8 cellular contexts compared by ENCODE assay signal in genomic region chr7:92834661-92835139, GRCh38. TPM values are rescaled to one million over a fixed set of nuclear protein-coding genes. Genes with fewer than 3 reads are reported as not detected.
DNase-seq lines count a peak whose midpoint lies in the region; TF ChIP-seq lines count a peak whose summit lies in the region.

No MANE protein-coding gene starts in this region.

- H3K4me1 Mint-ChIP-seq in activated CD4-positive, alpha-beta memory T cell treated with anti-CD3 and anti-CD28 coated beads, Interleukin-2, amount 10 ng/mL, durations not matched to agents 7 days and 5 days, result peaks cover 33% of the 10 kb centered on the region

- peak overlapping the region; percentile 70 for H3K9ac ChIP-seq in neuronal stem cell (ENCODE audit: low read depth, low read length, poor library complexity)

- no peak overlapping the region for H4K91ac ChIP-seq in neuronal stem cell (ENCODE audit: low read depth, low read length, poor library complexity)

- H3K4me3 ChIP-seq in H7 (ENCODE audit: insufficient read depth, low read depth, low read length) (peak overlapping the region; percentile 86), fibroblast of the aortic adventitia (ENCODE audit: low read depth, low read length) (peak overlapping the region; percentile 96), neuronal stem cell (ENCODE audit: low read length in 2 of 2) (peak overlapping the region; percentile 72 to 91)

- peak; percentile 3 for DNase-seq in AG08395 (ENCODE audit: low spot score)
- DNase-seq in H7, result peak; percentile 74
- no peak for DNase-seq in activated CD4-positive, alpha-beta memory T cell treated with anti-CD3 and anti-CD28 coated beads, Interleukin-2, amount 10 ng/mL, durations not matched to agents 7 days and 5 days
- no peak for DNase-seq in fibroblast of the aortic adventitia (ENCODE audit: low read depth)
- DNase-seq in neuronal stem cell (ENCODE audit: low spot score), result peak; percentile 41
- no peak for DNase-seq in GDM1 (lab: John Stamatoyannopoulos, UW)
- no peak for DNase-seq in AML-193 (lab: John Stamatoyannopoulos, UW)
- no peak for DNase-seq in NCI-H2081 treated with DMSO at 0.1 percent for 48 hours (lab: John Stamatoyannopoulos, UW)

- no peaks in the 10 kb centered on the region for H3K9me3 Mint-ChIP-seq in activated CD4-positive, alpha-beta memory T cell treated with anti-CD3 and anti-CD28 coated beads, Interleukin-2, amount 10 ng/mL, durations not matched to agents 7 days and 5 days

- POLR2A ChIA-PET in activated CD4-positive, alpha-beta memory T cell treated with anti-CD3 and anti-CD28 coated beads, Interleukin-2, amount 10 ng/mL, durations not matched to agents 7 days and 5 days (lab: Charles Lee), result interaction anchor here (0.5 to 11.0 kb wide), 12 partner anchors 21 to 387 kb away, joined by 3 to 271 read pairs (median 3); partner anchors contain the start of genes GATAD1 and SAMD9L

- H2BK15ac ChIP-seq in neuronal stem cell (ENCODE audit: low read length), result no peak overlapping the region

- peak overlapping the region; percentile 41 for H2BK12ac ChIP-seq in neuronal stem cell (ENCODE audit: low read length)

- peaks cover 0 to 20% of the 10 kb centered on the region in 2 donors for H3K9me3 ChIP-seq in neuronal stem cell (replicated peaks in 1 of 2; ENCODE audit: control insufficient read depth in 2 of 2, insufficient read depth in 1 of 2, low read depth in 1 of 2, low read length in 2 of 2)

- H2AFZ ChIP-seq in neuronal stem cell (ENCODE audit: low read length), result peak overlapping the region; percentile 96

- peak overlapping the region; percentile 87 for H2BK120ac ChIP-seq in neuronal stem cell (ENCODE audit: low read depth, low read length)

- no peak for TF ChIP-seq CTCF in fibroblast of the aortic adventitia (IDR thresholded peaks at IDR 0.05; ENCODE audit: insufficient read depth, low read length)

- H3K4me3 Mint-ChIP-seq in activated CD4-positive, alpha-beta memory T cell treated with anti-CD3 and anti-CD28 coated beads, Interleukin-2, amount 10 ng/mL, durations not matched to agents 7 days and 5 days, result peak overlapping the region; percentile 89

- H4K8ac ChIP-seq in neuronal stem cell (ENCODE audit: low read depth, low read length), result no peak overlapping the region

- no peaks in the 10 kb centered on the region for H3K36me3 ChIP-seq in H7 (replicated peaks; ENCODE audit: control insufficient read depth, insufficient read depth, low read length)
- H3K36me3 ChIP-seq in neuronal stem cell (replicated peaks in 1 of 2; ENCODE audit: control insufficient read depth in 2 of 2, insufficient read depth in 2 of 2, low read length in 2 of 2), result peaks cover 0 to 27% of the 10 kb centered on the region in 2 donors

- peak overlapping the region; percentile 95 for H3K27ac Mint-ChIP-seq in activated CD4-positive, alpha-beta memory T cell treated with anti-CD3 and anti-CD28 coated beads, Interleukin-2, amount 10 ng/mL, durations not matched to agents 7 days and 5 days

- H3K4me2 ChIP-seq in neuronal stem cell (ENCODE audit: insufficient read depth, low read length, poor library complexity, severe bottlenecking), result peak overlapping the region; percentile 97

- peaks cover 46% of the 10 kb centered on the region for H3K36me3 Mint-ChIP-seq in activated CD4-positive, alpha-beta memory T cell treated with anti-CD3 and anti-CD28 coated beads, Interleukin-2, amount 10 ng/mL, durations not matched to agents 7 days and 5 days (ENCODE audit: low read depth)

- no CpG with 5 or more reads among the region's 35 CpGs for WGBS in neuronal stem cell (ENCODE audit: extremely low coverage in 2 of 2, insufficient read length in 2 of 2, insufficient replicate concordance in 1 of 2), 2 donors

- H3K79me1 ChIP-seq in neuronal stem cell (ENCODE audit: low read depth, low read length), result no peaks in the 10 kb centered on the region

- H3K27me3 ChIP-seq in H7 (ENCODE audit: control insufficient read depth, insufficient read depth, low read length) (peaks cover 26% of the 10 kb centered on the region; the same call in 1 of the 2 replicates), neuronal stem cell (ENCODE audit: control insufficient read depth in 3 of 3, insufficient read depth in 3 of 3, low read depth in 1 of 3, low read length in 3 of 3) (peaks cover 0 to 13% (median 0%) of the 10 kb centered on the region in 3 experiments)

- peak overlapping the region; percentile 76 for H3K4ac ChIP-seq in neuronal stem cell (ENCODE audit: low read length)

- H3K27me3 Mint-ChIP-seq in activated CD4-positive, alpha-beta memory T cell treated with anti-CD3 and anti-CD28 coated beads, Interleukin-2, amount 10 ng/mL, durations not matched to agents 7 days and 5 days, result peaks cover 13% of the 10 kb centered on the region

- H3K14ac ChIP-seq in neuronal stem cell (ENCODE audit: low read length), result no peak overlapping the region

- no peak overlapping the region for H3K27ac ChIP-seq in neuronal stem cell (replicated peaks; ENCODE audit: low read length)

- no peak overlapping the region for H2BK5ac ChIP-seq in neuronal stem cell (ENCODE audit: low read length)

- peak overlapping the region; percentile 95 for H3K18ac ChIP-seq in neuronal stem cell (ENCODE audit: low read length)

- H3K23ac ChIP-seq in neuronal stem cell (ENCODE audit: low read depth, low read length, poor library complexity), result peak overlapping the region; percentile 73

- peak overlapping the region; percentile 92 for H2AK5ac ChIP-seq in neuronal stem cell (ENCODE audit: low read depth, low read length)

- H3K4me1 ChIP-seq in neuronal stem cell (ENCODE audit: control insufficient read depth in 2 of 2, insufficient read depth in 1 of 2, low read depth in 1 of 2, low read length in 2 of 2), result peaks cover 5 to 10% of the 10 kb centered on the region in 2 donors

- CTCF ChIA-PET in activated CD4-positive, alpha-beta memory T cell treated with anti-CD3 and anti-CD28 coated beads, Interleukin-2, amount 10 ng/mL, durations not matched to agents 7 days and 5 days (lab: Charles Lee), result interaction anchor here (7.2 kb wide), 1 partner anchor 214 kb away, joined by 89 read pairs; no protein-coding TSS in a partner anchor

RNA-seq across cellular contexts. Expression of gene CDK6, which starts 1.7 kb away (rescaled TPM):
- total RNA-seq in H7 (2014; rRNA removed; shearing (Covaris generic)), result 32.1 and 48.6 TPM in 2 replicates
- 100 to 1,000 TPM; 105 TPM for total RNA-seq in activated CD4-positive, alpha-beta memory T cell treated with anti-CD3 and anti-CD28 coated beads, Interleukin-2, amount 10 ng/mL, durations not matched to agents 7 days and 5 days
- 11.6 and 36.0 TPM in 2 replicates for total RNA-seq in fibroblast of the aortic adventitia (ENCODE audit: low replicate concordance)
- 6.8 TPM for polyA plus RNA-seq in neuronal stem cell (2013, experiment 1 of 2)
- polyA plus RNA-seq in neuronal stem cell (2013, experiment 2 of 2), result 7.1 TPM

Comparison
In these comparisons a context has a peak if more than half of its experiments do, and no peak if none do; other contexts are left out.
1. DNase-seq: peak in AG08395 (single experiment), H7 (single experiment) and neuronal stem cell (single experiment); none in activated CD4-positive, alpha-beta memory T cell treated with anti-CD3 and anti-CD28 coated beads, Interleukin-2, amount 10 ng/mL, durations not matched to agents 7 days and 5 days (single experiment), fibroblast of the aortic adventitia (single experiment), GDM1 (single experiment), AML-193 (0 of 2) and NCI-H2081 treated with DMSO at 0.1 percent for 48 hours (single experiment).
2. Peak in every context shown above with its lines, with median percentiles within 50 percentile points of each other: H3K4me3 ChIP-seq.